26 cellular contexts compared by ENCODE assay signal in the genomic region with DNA sequence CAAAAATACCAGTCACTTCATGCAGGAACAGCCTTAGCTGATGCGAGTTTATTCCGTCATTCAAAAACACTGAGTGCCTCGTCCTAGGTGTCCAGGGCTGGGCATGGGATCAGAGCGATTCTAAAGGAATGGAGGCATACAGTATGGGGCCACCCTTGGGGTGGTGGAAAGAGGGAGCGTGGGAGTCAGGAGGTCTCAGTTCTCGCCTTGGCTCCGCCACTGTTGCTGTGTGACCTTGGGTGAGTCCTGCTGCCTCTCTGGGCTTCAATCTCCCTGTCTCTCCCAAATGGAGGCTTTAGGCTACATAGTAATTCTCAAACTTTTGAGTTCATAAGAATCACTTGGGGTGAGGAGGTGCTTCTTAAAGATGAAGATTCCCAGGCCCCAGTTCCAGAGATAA. TPM values are rescaled to one million over a fixed set of nuclear protein-coding genes. Genes with fewer than 3 reads are reported as not detected.
"Had no signal": no experiment of that assay in that cellular context is flagged by ENCODE, and none has a peak within 500 bp of the region (broad histone marks: within the 10 kb centered on the region; RNA-seq: fewer than 3 reads in every experiment).

No MANE protein-coding gene starts in this region.

- H3K36me3 ChIP-seq: MG63 had no signal

- H3K4me3 ChIP-seq: MG63 had no signal

- DNase-seq: activated CD4-positive, alpha-beta T cell treated with anti-CD3 and anti-CD28 coated beads for 48 hours; activated CD4-positive, alpha-beta T cell treated with anti-CD3 and anti-CD28 coated beads, Interleukin-2, amount 50 U/mL, for 4 hours; activated CD4-positive, CD25-positive, alpha-beta regulatory T cell treated with anti-CD3 and anti-CD28 coated beads, Interleukin-2, amount 50 U/mL, for 72 hours; activated CD8-positive, alpha-beta memory T cell treated with anti-CD3 and anti-CD28 coated beads, Interleukin-2, amount 50 U/mL, for 48 hours; activated CD8-positive, alpha-beta T cell treated with anti-CD3 and anti-CD28 coated beads, Interleukin-2, amount 10 ng/mL, durations not matched to agents 7 days and 5 days; activated effector memory CD4-positive, alpha-beta T cell treated with Interleukin-2 at 50 U/mL for 16 hours; activated naive CD4-positive, alpha-beta T cell treated with Interleukin-2 at 50 U/mL for 16 hours; activated T-cell treated with anti-CD3 and anti-CD28 coated beads, Interleukin-2, amount 50 U/mL, for 1 hour; MG63; MV-4-11; NCI-H1092 treated with DMSO at 0.1 percent for 48 hours; NCI-H1417 treated with DMSO at 0.1 percent for 48 hours; NCI-H1694; NCI-H2029; NCI-H345; NCI-H510A treated with DMSO at 0.1 percent for 48 hours; NK-92 treated with Interleukin-12 subunit alpha and Interleukin-12 subunit beta, amount 100 ng/mL, for 24 hours; SHP77 treated with DMSO at 0.1 percent for 48 hours; T-helper 17 cell; T-helper 9 cell had no signal

- H3K9me3 ChIP-seq: MG63 had no signal

- H3K4me3 Mint-ChIP-seq: activated CD8-positive, alpha-beta T cell treated with anti-CD3 and anti-CD28 coated beads, Interleukin-2, amount 10 ng/mL, durations not matched to agents 7 days and 5 days; activated T-helper 1 cell treated with anti-CD3 and anti-CD28 coated beads, Interleukin-12 subunit alpha, Interleukin-12 subunit beta, Interleukin-2, Interleukin-4 antibody, amounts not matched to agents 30 ng/mL and 10 ng/mL and 1 ng/mL, durations not matched to agents 14 hours and 24 hours and 36 hours; brain; T-helper 17 cell; WTC11 had no signal

- H3K27ac Mint-ChIP-seq: activated CD8-positive, alpha-beta T cell treated with anti-CD3 and anti-CD28 coated beads, Interleukin-2, amount 10 ng/mL, durations not matched to agents 7 days and 5 days; activated naive CD4-positive, alpha-beta T cell treated with anti-CD3 and anti-CD28 coated beads, Interleukin-2, amount 50 U/mL, for 72 hours; activated T-helper 1 cell treated with anti-CD3 and anti-CD28 coated beads, Interleukin-12 subunit alpha, Interleukin-12 subunit beta, Interleukin-2, Interleukin-4 antibody, amounts not matched to agents 30 ng/mL and 10 ng/mL and 1 ng/mL, durations not matched to agents 14 hours and 24 hours and 36 hours; WTC11 had no signal

- H3K36me3 Mint-ChIP-seq: activated naive CD4-positive, alpha-beta T cell treated with anti-CD3 and anti-CD28 coated beads, Interleukin-2, amount 50 U/mL, for 72 hours; brain; WTC11 had no signal

- H3K9me3 Mint-ChIP-seq: activated naive CD4-positive, alpha-beta T cell treated with anti-CD3 and anti-CD28 coated beads, Interleukin-2, amount 50 U/mL, for 72 hours; activated T-helper 1 cell treated with anti-CD3 and anti-CD28 coated beads, Interleukin-12 subunit alpha, Interleukin-12 subunit beta, Interleukin-2, Interleukin-4 antibody, amounts not matched to agents 30 ng/mL and 10 ng/mL and 1 ng/mL, durations not matched to agents 14 hours and 24 hours and 36 hours; brain had no signal

- ATAC-seq: activated CD8-positive, alpha-beta T cell treated with anti-CD3 and anti-CD28 coated beads, Interleukin-2, amount 10 ng/mL, durations not matched to agents 7 days and 5 days; activated naive CD4-positive, alpha-beta T cell treated with anti-CD3 and anti-CD28 coated beads, Interleukin-2, amount 50 U/mL, for 72 hours; T-helper 17 cell had no signal

- H3K27me3 ChIP-seq: MG63 had no signal

- FAIRE-seq: astrocyte, RCC 7860 had no signal

RNA-seq across cellular contexts. Expression of gene OPRD1, which starts 44.0 kb away (rescaled TPM):
- total RNA-seq: activated CD8-positive, alpha-beta T cell treated with anti-CD3 and anti-CD28 coated beads, Interleukin-2, amount 10 ng/mL, durations not matched to agents 7 days and 5 days; T-helper 17 cell had no signal
